ENCODE assay signal across 23 cellular contexts in the genomic region with DNA sequence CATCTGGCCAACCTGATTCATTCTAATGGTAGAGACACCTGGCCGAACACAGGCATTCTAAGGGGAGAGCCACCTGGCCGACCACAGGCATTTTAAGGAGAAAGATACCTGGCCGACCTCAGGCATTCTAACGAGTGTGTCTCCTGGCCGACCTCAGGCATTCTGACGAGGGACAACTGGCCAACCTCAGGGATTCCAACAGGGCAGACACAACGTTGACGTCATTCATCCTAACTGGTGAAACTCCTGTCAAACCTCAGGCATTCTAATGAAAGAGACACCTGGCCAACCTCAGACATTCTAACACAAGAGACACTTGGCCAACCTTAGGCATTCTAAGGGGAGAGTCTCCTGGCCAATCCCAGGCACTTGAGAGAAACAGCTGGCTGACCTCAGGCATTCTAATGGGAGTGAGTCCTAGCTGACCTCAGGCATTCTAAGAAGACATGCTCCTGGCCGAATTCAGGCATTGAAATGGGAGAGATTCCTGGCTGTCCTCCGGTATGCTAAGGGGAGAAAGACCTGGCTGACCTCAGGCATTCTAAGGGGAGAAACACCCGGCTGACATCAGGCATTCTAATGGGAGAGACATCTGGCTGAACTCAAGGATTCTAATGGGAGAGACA.
"Had no signal": no experiment of that assay in that cellular context is flagged by ENCODE, and none has a peak within 500 bp of the region (broad histone marks: within the 10 kb centered on the region; RNA-seq: fewer than 3 reads in every experiment).

No MANE protein-coding gene starts in this region.

- H3K27ac Mint-ChIP-seq: activated B cell treated with CpG ODN at 0.5 μM for 24 hours; activated CD4-positive, alpha-beta T cell treated with anti-CD3 and anti-CD28 coated beads, Interleukin-2, amount 10 ng/mL, durations not matched to agents 24 days and 14 days; activated naive CD4-positive, alpha-beta T cell treated with anti-CD3 and anti-CD28 coated beads, Interleukin-2, amount 50 U/mL, for 72 hours; activated naive CD8-positive, alpha-beta T cell treated with anti-CD3 and anti-CD28 coated beads, Interleukin-2, amount 50 U/mL, for 24 hours; T-helper 17 cell had no signal

- H3K4me3 Mint-ChIP-seq: activated B cell treated with CpG ODN at 0.5 μM for 24 hours; activated CD4-positive, alpha-beta T cell treated with anti-CD3 and anti-CD28 coated beads, Interleukin-2, amount 10 ng/mL, durations not matched to agents 24 days and 14 days; activated naive CD8-positive, alpha-beta T cell treated with anti-CD3 and anti-CD28 coated beads, Interleukin-2, amount 50 U/mL, for 24 hours; activated T-cell treated with anti-CD3 and anti-CD28 coated beads, Interleukin-2, amount 50 U/mL, for 4 hours; T-helper 17 cell had no signal

- H3K27me3 ChIP-seq: brain microvascular endothelial cell, Peyer's patch had no signal

- H3K36me3 ChIP-seq: brain microvascular endothelial cell, Peyer's patch had no signal

- H3K4me1 Mint-ChIP-seq: activated B cell treated with CpG ODN at 0.5 μM for 24 hours; activated CD4-positive, alpha-beta T cell treated with anti-CD3 and anti-CD28 coated beads, Interleukin-2, amount 10 ng/mL, durations not matched to agents 24 days and 14 days; activated naive CD8-positive, alpha-beta T cell treated with anti-CD3 and anti-CD28 coated beads, Interleukin-2, amount 50 U/mL, for 24 hours; T-helper 17 cell had no signal

- H3K4me3 ChIP-seq: Peyer's patch had no signal

- H3K27me3 Mint-ChIP-seq: activated B cell treated with CpG ODN at 0.5 μM for 24 hours; activated CD4-positive, alpha-beta T cell treated with anti-CD3 and anti-CD28 coated beads, Interleukin-2, amount 10 ng/mL, durations not matched to agents 24 days and 14 days; activated naive CD8-positive, alpha-beta T cell treated with anti-CD3 and anti-CD28 coated beads, Interleukin-2, amount 50 U/mL, for 24 hours; T-helper 17 cell had no signal

- H3K27ac ChIP-seq: brain microvascular endothelial cell, Peyer's patch had no signal

- H3K4me1 ChIP-seq: Peyer's patch had no signal

- ATAC-seq: activated naive CD4-positive, alpha-beta T cell treated with anti-CD3 and anti-CD28 coated beads, Interleukin-2, amount 50 U/mL, for 72 hours; activated naive CD8-positive, alpha-beta T cell treated with anti-CD3 and anti-CD28 coated beads, Interleukin-2, amount 50 U/mL, for 24 hours; activated T-cell treated with anti-CD3 and anti-CD28 coated beads, Interleukin-2, amount 50 U/mL, for 4 hours; T-helper 17 cell had no signal

- DNase-seq: activated B cell treated with CpG ODN at 0.5 μM for 24 hours; activated CD4-positive, alpha-beta T cell treated with anti-CD3 and anti-CD28 coated beads for 1 hour; activated CD4-positive, alpha-beta T cell treated with anti-CD3 and anti-CD28 coated beads, Interleukin-2, amount 10 ng/mL, durations not matched to agents 24 days and 14 days; activated CD4-positive, alpha-beta T cell treated with anti-CD3 and anti-CD28 coated beads, Interleukin-2, amount 50 U/mL, for 48 hours; activated CD8-positive, alpha-beta memory T cell treated with anti-CD3 and anti-CD28 coated beads for 24 hours; activated effector memory CD4-positive, alpha-beta T cell treated with anti-CD3 and anti-CD28 coated beads, Interleukin-2, amount 50 U/mL, for 16 hours; activated naive CD4-positive, alpha-beta T cell treated with Interleukin-2 at 50 U/mL for 16 hours; activated naive CD8-positive, alpha-beta T cell treated with anti-CD3 and anti-CD28 coated beads, Interleukin-2, amount 50 U/mL, for 24 hours; activated T-cell treated with anti-CD3 and anti-CD28 coated beads, Interleukin-2, amount 50 U/mL, for 4 hours; brain microvascular endothelial cell; cerebellar nuclear complex; NCI-H1105 treated with DMSO at 0.1 percent for 48 hours; NCI-H1436 treated with DMSO at 0.1 percent for 48 hours; NCI-H187; NCI-H2081; NCI-H510A treated with DMSO at 0.1 percent for 48 hours; NCI-H69; NK-92 treated with Interleukin-12 subunit alpha and Interleukin-12 subunit beta, amount 100 ng/mL, for 24 hours; Peyer's patch; SHP77; T-helper 17 cell; T-helper 9 cell had no signal
